Comparison of ENCODE assay signal across 1 cellular context in genomic region chr22:42733394-42733793, GRCh38. TPM values are rescaled to one million over a fixed set of nuclear protein-coding genes. Genes with fewer than 3 reads are reported as not detected.
"Had no signal": no experiment of that assay in that cellular context is flagged by ENCODE, and none has a peak within 500 bp of the region (broad histone marks: within the 10 kb centered on the region; RNA-seq: fewer than 3 reads in every experiment).

No MANE protein-coding gene starts in this region.

RNA-seq across cellular contexts. Expression of gene A4GALT, which starts 12.7 kb away (rescaled TPM):
- polyA plus RNA-seq: IgD-negative memory B cell had no signal
